Comparison of ENCODE assay signal across 1 cellular context in genomic region chr6:20400476-20401402, GRCh38.
TF ChIP-seq lines count a peak whose summit lies in the region.

No MANE protein-coding gene starts in this region.

TF ChIP-seq in K562, 482 proteins besides CTCF, POLR2A, EP300 and RAD21 (continued from another document and continues in another):
- peak; percentile 41 for TF ChIP-seq LEF1 (IDR thresholded peaks at IDR 0.05)
- TF ChIP-seq ZNF282 (CRISPR knock-in tag; IDR thresholded peaks at IDR 0.05): no peak
- TF ChIP-seq PHF20 (IDR thresholded peaks at IDR 0.05; ENCODE audit: partially characterized antibody): no peak
- TF ChIP-seq TAF9B (IDR thresholded peaks at IDR 0.05; ENCODE audit: partially characterized antibody): peak; percentile 16
- no peak for TF ChIP-seq CREB5 (CRISPR knock-in tag; IDR thresholded peaks at IDR 0.05)
- no peak for TF ChIP-seq MTA2 (IDR thresholded peaks at IDR 0.05; ENCODE audit: low read depth)
- TF ChIP-seq ARID3A (IDR thresholded peaks at IDR 0.05; ENCODE audit: borderline replicate concordance, low read depth, low read length): peak; percentile 91
- no peak for TF ChIP-seq NFYB (IDR thresholded peaks at IDR 0.05; ENCODE audit: extremely low read depth, insufficient read length)
- peak in 1 of 2 experiments; percentile 75; a peak in 1 of 4 replicates for TF ChIP-seq RCOR1 (IDR thresholded peaks at IDR 0.05; ENCODE audit: borderline replicate concordance in 1 of 2, low read depth in 2 of 2, low read length in 2 of 2)
- no peak for TF ChIP-seq ZNF140 (CRISPR knock-in tag; IDR thresholded peaks at IDR 0.05)
- peak; percentile 32; the same call in 1 of the 2 replicates for TF ChIP-seq NCOA1 (IDR thresholded peaks at IDR 0.05; ENCODE audit: low read depth)
- TF ChIP-seq ZNF133 (CRISPR knock-in tag; IDR thresholded peaks at IDR 0.05): no peak
- TF ChIP-seq STAG1 (CRISPR knock-in tag; IDR thresholded peaks at IDR 0.05; ENCODE audit: borderline replicate concordance): no peak
- no peak for TF ChIP-seq XRCC4 (IDR thresholded peaks at IDR 0.05; ENCODE audit: extremely low read depth, insufficient read depth, insufficient read length)
- TF ChIP-seq NONO (IDR thresholded peaks at IDR 0.05; ENCODE audit: low read depth in 2 of 2, low read length in 1 of 2): no peak
- TF ChIP-seq HINFP (tag; conservative IDR thresholded peaks at IDR 0.05; ENCODE audit: low read depth): no peak
- TF ChIP-seq SUPT5H (IDR thresholded peaks at IDR 0.05): peak; percentile 55
- TF ChIP-seq, protein P1, sequence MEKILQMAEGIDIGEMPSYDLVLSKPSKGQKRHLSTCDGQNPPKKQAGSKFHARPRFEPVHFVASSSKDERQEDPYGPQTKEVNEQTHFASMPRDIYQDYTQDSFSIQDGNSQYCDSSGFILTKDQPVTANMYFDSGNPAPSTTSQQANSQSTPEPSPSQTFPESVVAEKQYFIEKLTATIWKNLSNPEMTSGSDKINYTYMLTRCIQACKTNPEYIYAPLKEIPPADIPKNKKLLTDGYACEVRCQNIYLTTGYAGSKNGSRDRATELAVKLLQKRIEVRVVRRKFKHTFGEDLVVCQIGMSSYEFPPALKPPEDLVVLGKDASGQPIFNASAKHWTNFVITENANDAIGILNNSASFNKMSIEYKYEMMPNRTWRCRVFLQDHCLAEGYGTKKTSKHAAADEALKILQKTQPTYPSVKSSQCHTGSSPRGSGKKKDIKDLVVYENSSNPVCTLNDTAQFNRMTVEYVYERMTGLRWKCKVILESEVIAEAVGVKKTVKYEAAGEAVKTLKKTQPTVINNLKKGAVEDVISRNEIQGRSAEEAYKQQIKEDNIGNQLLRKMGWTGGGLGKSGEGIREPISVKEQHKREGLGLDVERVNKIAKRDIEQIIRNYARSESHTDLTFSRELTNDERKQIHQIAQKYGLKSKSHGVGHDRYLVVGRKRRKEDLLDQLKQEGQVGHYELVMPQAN (IDR thresholded peaks at IDR 0.05; ENCODE audit: borderline replicate concordance): peak; percentile 99
- no peak for TF ChIP-seq EHMT2 (IDR thresholded peaks at IDR 0.05)
- 0 out of 2 replicates have a peak, but pooled peaks have one; percentile 47 for TF ChIP-seq SMARCE1 (IDR thresholded peaks at IDR 0.05)
- peak in 1 of 2 experiments; percentile 34 for TF ChIP-seq AFF1 (IDR thresholded peaks at IDR 0.05; ENCODE audit: low read depth in 1 of 2, partially characterized antibody in 2 of 2)
- no peak for TF ChIP-seq BMI1 (IDR thresholded peaks at IDR 0.05; ENCODE audit: low read length)
- 0 out of 2 replicates have a peak, but pooled peaks have one; percentile 11 for TF ChIP-seq SMC3 (conservative IDR thresholded peaks at IDR 0.05; ENCODE audit: insufficient read depth, low read depth, low read length)
- TF ChIP-seq CTBP1 (IDR thresholded peaks at IDR 0.05; ENCODE audit: borderline replicate concordance): peak; percentile 19; the same call in 1 of the 2 replicates
- TF ChIP-seq MAFG (tag; conservative IDR thresholded peaks at IDR 0.05): no peak
- no peak for TF ChIP-seq ZFP30 (CRISPR knock-in tag; IDR thresholded peaks at IDR 0.05; ENCODE audit: borderline replicate concordance)
- no peak for TF ChIP-seq SREBF1 (IDR thresholded peaks at IDR 0.05; ENCODE audit: borderline replicate concordance, low read depth, low read length)
- TF ChIP-seq ZNF217 (CRISPR knock-in tag; IDR thresholded peaks at IDR 0.05): no peak
- no peak for TF ChIP-seq MBD1 (CRISPR knock-in tag; IDR thresholded peaks at IDR 0.05)
- TF ChIP-seq ZNF589 (CRISPR knock-in tag; IDR thresholded peaks at IDR 0.05; ENCODE audit: low read depth): 0 out of 2 replicates have a peak, but pooled peaks have one; percentile 22
- TF ChIP-seq, protein P2, sequence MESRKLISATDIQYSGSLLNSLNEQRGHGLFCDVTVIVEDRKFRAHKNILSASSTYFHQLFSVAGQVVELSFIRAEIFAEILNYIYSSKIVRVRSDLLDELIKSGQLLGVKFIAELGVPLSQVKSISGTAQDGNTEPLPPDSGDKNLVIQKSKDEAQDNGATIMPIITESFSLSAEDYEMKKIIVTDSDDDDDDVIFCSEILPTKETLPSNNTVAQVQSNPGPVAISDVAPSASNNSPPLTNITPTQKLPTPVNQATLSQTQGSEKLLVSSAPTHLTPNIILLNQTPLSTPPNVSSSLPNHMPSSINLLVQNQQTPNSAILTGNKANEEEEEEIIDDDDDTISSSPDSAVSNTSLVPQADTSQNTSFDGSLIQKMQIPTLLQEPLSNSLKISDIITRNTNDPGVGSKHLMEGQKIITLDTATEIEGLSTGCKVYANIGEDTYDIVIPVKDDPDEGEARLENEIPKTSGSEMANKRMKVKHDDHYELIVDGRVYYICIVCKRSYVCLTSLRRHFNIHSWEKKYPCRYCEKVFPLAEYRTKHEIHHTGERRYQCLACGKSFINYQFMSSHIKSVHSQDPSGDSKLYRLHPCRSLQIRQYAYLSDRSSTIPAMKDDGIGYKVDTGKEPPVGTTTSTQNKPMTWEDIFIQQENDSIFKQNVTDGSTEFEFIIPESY (CRISPR knock-in tag; IDR thresholded peaks at IDR 0.05): no peak
- 0 out of 2 replicates have a peak, but pooled peaks have one; percentile 57 for TF ChIP-seq ZNF584 (CRISPR knock-in tag; IDR thresholded peaks at IDR 0.05; ENCODE audit: low read depth)
- no peak for TF ChIP-seq ZNF277 (CRISPR knock-in tag; IDR thresholded peaks at IDR 0.05; ENCODE audit: borderline replicate concordance)
- no peak; the same call in 1 of the 2 replicates for TF ChIP-seq ESRRA (IDR thresholded peaks at IDR 0.05; ENCODE audit: borderline replicate concordance, low read depth)
- no peak for TF ChIP-seq POLR2AphosphoS2 (IDR thresholded peaks at IDR 0.05; ENCODE audit: low read length)
- TF ChIP-seq ZNF143 (CRISPR knock-in tag; IDR thresholded peaks at IDR 0.05): no peak
- no peak for TF ChIP-seq HNRNPH1 (optimal IDR thresholded peaks at IDR 0.05; ENCODE audit: low read depth, low read length)
- TF ChIP-seq ZNF696 (CRISPR knock-in tag; conservative IDR thresholded peaks at IDR 0.05): no peak
- no peak for TF ChIP-seq SP2 (IDR thresholded peaks at IDR 0.05; ENCODE audit: extremely low read depth, low read depth, low read length, poor library complexity, severe bottlenecking)
- no peak for TF ChIP-seq FOXK1 (CRISPR knock-in tag; IDR thresholded peaks at IDR 0.05; ENCODE audit: borderline replicate concordance)
- no peak for TF ChIP-seq RBM17 (IDR thresholded peaks at IDR 0.05; ENCODE audit: borderline replicate concordance, low read depth, low read length)
- TF ChIP-seq TCF3 (CRISPR knock-in tag; IDR thresholded peaks at IDR 0.05): no peak
- no peak for TF ChIP-seq E2F5 (CRISPR knock-in tag; IDR thresholded peaks at IDR 0.05)
